Comparison of ENCODE assay signal across 6 cellular contexts in genomic region chr9:138019514-138019913, GRCh38.
DNase-seq lines count a peak whose midpoint lies in the region; ATAC-seq and TF ChIP-seq lines count a peak whose summit lies in the region.
"Not testable (repeated sequence)": the region's sequence is repeated elsewhere in the genome, so short reads cannot be mapped to it uniquely, and the experiment has no call there.

No MANE protein-coding gene starts in this region.

- WGBS in lung, 2 donors = 86 to 87% methylated on average over 10 of the region's 10 CpGs

- H3K4me2 ChIP-seq in BLaER1 treated with 17β-estradiol and CSF1 and Interleukin-3, amounts not matched to agents 10 nM and 100 nM = peak overlapping the region in 8 of 11 experiments; percentile 16 to 56 (median 48); a peak in 9 of 22 replicates

- H3K27ac ChIP-seq in BLaER1 treated with 17β-estradiol and CSF1 and Interleukin-3, amounts not matched to agents 10 nM and 100 nM; lung (ENCODE audit: low read depth in 1 of 2, low read length in 1 of 2): not testable (repeated sequence)

- DNase-seq in NCI-H1105 (lab: John Stamatoyannopoulos, UW) (peak; percentile 21), NCI-H2171 (lab: John Stamatoyannopoulos, UW) (peak; percentile 30), Right ventricle myocardium superior (peak; percentile 26), lung (ENCODE audit: low spot score) (peak; percentile 24), posterior vena cava (ENCODE audit: low spot score) (peak; percentile 72)

- peaks cover 38 to 45% (median 42%) of the 10 kb centered on the region in 11 experiments for H3K27me3 ChIP-seq in BLaER1 treated with 17β-estradiol and CSF1 and Interleukin-3, amounts not matched to agents 10 nM and 100 nM
- not testable (repeated sequence) for H3K27me3 ChIP-seq in lung (ENCODE audit: control insufficient read depth, insufficient read depth)

- H3K4me1 ChIP-seq in BLaER1 treated with 17β-estradiol and CSF1 and Interleukin-3, amounts not matched to agents 10 nM and 100 nM = peaks cover 14 to 52% (median 39%) of the 10 kb centered on the region in 10 experiments; a peak in 18 of 20 replicates
- H3K4me1 ChIP-seq in lung (ENCODE audit: control insufficient read depth in 2 of 2, insufficient read depth in 2 of 2, low read length in 2 of 2) = not testable (repeated sequence)

- TF ChIP-seq CTCF in lung (IDR thresholded peaks at IDR 0.05; ENCODE audit: control extremely low read depth, extremely low read depth) = not testable (repeated sequence)

- intact Hi-C loops in Right ventricle myocardium superior (cut with DNase I); posterior vena cava (cut with DNase I): not testable (repeated sequence)

- not testable (repeated sequence) for H3K4me3 ChIP-seq in BLaER1 treated with 17β-estradiol and CSF1 and Interleukin-3, amounts not matched to agents 10 nM and 100 nM; lung

- peaks cover 0 to 55% (median 13%) of the 10 kb centered on the region in 11 experiments; a peak in 8 of 22 replicates for H4K20me1 ChIP-seq in BLaER1 treated with 17β-estradiol and CSF1 and Interleukin-3, amounts not matched to agents 10 nM and 100 nM

- not testable (repeated sequence) for H3K9ac ChIP-seq in BLaER1 treated with 17β-estradiol and CSF1 and Interleukin-3, amounts not matched to agents 10 nM and 100 nM

- not testable (repeated sequence) for H3K36me3 ChIP-seq in BLaER1 treated with 17β-estradiol and CSF1 and Interleukin-3, amounts not matched to agents 10 nM and 100 nM; lung (ENCODE audit: control insufficient read depth in 2 of 2, insufficient read depth in 2 of 2, low read length in 2 of 2)

- H3K9me3 ChIP-seq in BLaER1 treated with 17β-estradiol and CSF1 and Interleukin-3, amounts not matched to agents 10 nM and 100 nM (replicated peaks in 1 of 11); lung (ENCODE audit: control insufficient read depth in 2 of 2, insufficient read depth in 1 of 2, low read length in 1 of 2): not testable (repeated sequence)

- not testable (repeated sequence) for ATAC-seq in Right ventricle myocardium superior (ENCODE audit: poor library complexity); lung (ENCODE audit: insufficient read depth, low FRiP score)

Comparison
In these comparisons a context has a peak if more than half of its experiments do, and no peak if none do; other contexts are left out.
1. DNase-seq: peak in every context shown above with its lines; median percentile 72 in posterior vena cava; 30 in NCI-H2171; 26 in Right ventricle myocardium superior; 24 in lung; 21 in NCI-H1105.